ENCODE assay signal across 17 cellular contexts in the genomic region with DNA sequence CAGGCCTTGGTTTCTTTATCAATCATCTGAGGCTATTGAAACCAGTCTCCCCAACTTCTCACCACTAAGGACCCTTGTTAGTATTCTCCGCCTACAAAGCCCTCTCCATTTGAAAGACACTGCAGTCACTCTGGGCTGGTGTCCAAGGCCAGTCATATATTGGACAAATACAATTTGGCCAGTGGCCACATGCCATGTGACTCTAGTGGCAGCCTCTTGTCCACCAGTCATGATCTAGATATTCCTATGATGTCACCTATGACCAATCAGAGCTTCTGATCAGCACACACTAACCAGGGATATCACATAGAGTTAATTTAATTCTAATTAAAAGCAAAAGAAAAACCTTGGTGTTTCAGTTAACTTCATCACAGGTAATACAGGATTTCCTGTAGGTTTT.
A peak's percentile ranks its signal among the peaks of the same experiment; 100 is the strongest.
DNase-seq lines count a peak whose midpoint lies in the region; ATAC-seq and TF ChIP-seq lines count a peak whose summit lies in the region.
"Had no signal": no experiment of that assay in that cellular context is flagged by ENCODE, and none has a peak within 500 bp of the region (broad histone marks: within the 10 kb centered on the region; RNA-seq: fewer than 3 reads in every experiment).

No MANE protein-coding gene starts in this region.

- H2BK5ac ChIP-seq in mesenchymal stem cell (ENCODE audit: low read depth, low read length, poor library complexity, severe bottlenecking), result no peak overlapping the region

- no peak overlapping the region for H3K9ac ChIP-seq in mesenchymal stem cell (ENCODE audit: low read length)
- H3K9ac ChIP-seq: parathyroid adenoma had no signal

- H2BK12ac ChIP-seq in mesenchymal stem cell (ENCODE audit: low read length in 2 of 2), result no peak overlapping the region

- peaks cover 48% of the 10 kb centered on the region for H3K4me1 Mint-ChIP-seq in brain

- H2AFZ ChIP-seq in mesenchymal stem cell (ENCODE audit: low read depth, low read length), result no peak overlapping the region
- H2AFZ ChIP-seq: parathyroid adenoma had no signal

- H3K4me3 Mint-ChIP-seq in brain, result no peak overlapping the region

- no peak overlapping the region for H3K27ac ChIP-seq in mesenchymal stem cell (ENCODE audit: low read length, poor library complexity, severe bottlenecking)
- H3K27ac ChIP-seq: coronary artery, parathyroid adenoma, SJCRH30, vagina had no signal

- H3K14ac ChIP-seq in mesenchymal stem cell (ENCODE audit: low read length in 2 of 2), result no peak overlapping the region

- no peaks in the 10 kb centered on the region for H3K9me3 Mint-ChIP-seq in brain

- no peak overlapping the region for H3K4me3 ChIP-seq in mesenchymal stem cell (ENCODE audit: insufficient read depth in 1 of 2, low read depth in 1 of 2, low read length in 2 of 2)
- H3K4me3 ChIP-seq: coronary artery, SJCRH30, vagina had no signal

- H4K8ac ChIP-seq in mesenchymal stem cell (ENCODE audit: low read length), result no peak overlapping the region

- no peak for ATAC-seq in GM21447 (IDR thresholded peaks at IDR 0.05; ENCODE audit: unreplicated experiment)

- H3K4me1 ChIP-seq in mesenchymal stem cell (ENCODE audit: control insufficient read depth, insufficient read depth, low read depth, low read length), result peaks cover 2% of the 10 kb centered on the region
- H3K4me1 ChIP-seq: parathyroid adenoma, SJCRH30, vagina had no signal

- in situ Hi-C loops in Caki2 (cut with HindIII; ENCODE audit: low pct_unique_long_range_greater_than_20kb, low sequenced_read_pairs), result no loop called here

- no peak overlapping the region for H2AK5ac ChIP-seq in mesenchymal stem cell (ENCODE audit: low read length, severe bottlenecking)

- DNase-seq in Caki2 (ENCODE audit: low read depth) (peak; percentile 13), NCI-H2029 treated with DMSO at 0.1 percent for 48 hours (lab: John Stamatoyannopoulos, UW) (peak; percentile 84), mesenchymal stem cell (peak; percentile 6), NOMO-1 (lab: John Stamatoyannopoulos, UW; ENCODE audit: unreplicated experiment in 2 of 2) (no peak), SIG-M5 (lab: John Stamatoyannopoulos, UW) (no peak)
- no peak for DNase-seq in activated naive CD4-positive, alpha-beta T cell (lab: John Stamatoyannopoulos, UW)
- DNase-seq: activated naive CD4-positive, alpha-beta T cell treated with anti-CD3 and anti-CD28 coated beads, Interleukin-2, amount 50 U/mL, for 16 hours; AML-193; midbrain; NCI-H524 treated with DMSO at 0.1 percent for 48 hours; SJCRH30; stimulated activated CD8-positive, alpha-beta memory T cell treated with anti-CD3 and anti-CD28 coated beads, Interleukin-4, amount 100 ng/mL, for 48 hours had no signal

- no peaks in the 10 kb centered on the region for H3K9me3 ChIP-seq in mesenchymal stem cell (ENCODE audit: control insufficient read depth, low read length)
- H3K9me3 ChIP-seq: SJCRH30, vagina had no signal

- H3K18ac ChIP-seq in mesenchymal stem cell (ENCODE audit: low read depth in 1 of 2, low read length in 2 of 2), result no peak overlapping the region

- no peak overlapping the region for H3K4me2 ChIP-seq in mesenchymal stem cell (ENCODE audit: low read length, poor library complexity, severe bottlenecking)

- H3K4ac ChIP-seq in mesenchymal stem cell (ENCODE audit: low read depth in 1 of 2, low read length in 2 of 2), result no peak overlapping the region

- no peak overlapping the region for H3K23ac ChIP-seq in mesenchymal stem cell (ENCODE audit: low read length in 2 of 2)

- peak overlapping the region in 4 of 5 experiments; percentile 7 to 95 (median 88) for H3K27ac Mint-ChIP-seq in brain

- H3K36me3 Mint-ChIP-seq in brain, result no peaks in the 10 kb centered on the region

- no peaks in the 10 kb centered on the region for H3K36me3 ChIP-seq in mesenchymal stem cell (ENCODE audit: control insufficient read depth in 1 of 2, insufficient read depth in 2 of 2, low read depth in 1 of 2, low read length in 2 of 2)
- H3K36me3 ChIP-seq: SJCRH30, vagina had no signal

- H2BK120ac ChIP-seq in mesenchymal stem cell (ENCODE audit: low read depth, low read length), result no peak overlapping the region

- H3K79me1 ChIP-seq in mesenchymal stem cell (replicated peaks; ENCODE audit: low read length, poor library complexity, severe bottlenecking), result no peaks in the 10 kb centered on the region

- H3K27me3 Mint-ChIP-seq in brain, result peaks cover 3% of the 10 kb centered on the region

- no peak for TF ChIP-seq CTCF in brain (conservative IDR thresholded peaks at IDR 0.05)

- H3K27me3 ChIP-seq in mesenchymal stem cell (ENCODE audit: control insufficient read depth in 1 of 2, insufficient read depth in 1 of 2, low read length in 2 of 2), result peaks cover 10 to 12% of the 10 kb centered on the region in 2 experiments
- H3K27me3 ChIP-seq: SJCRH30, vagina had no signal

- H4K91ac ChIP-seq in mesenchymal stem cell (ENCODE audit: low read length), result no peak overlapping the region

- WGBS in mesenchymal stem cell, result 100% methylated on average over 1 of the region's 1 CpG

- H2BK15ac ChIP-seq in mesenchymal stem cell (ENCODE audit: low read depth, poor library complexity, severe bottlenecking), result no peak overlapping the region

Comparison
In these comparisons a context has a peak if more than half of its experiments do, and no peak if none do; other contexts are left out.
1. DNase-seq: peak in Caki2 (single experiment), NCI-H2029 treated with DMSO at 0.1 percent for 48 hours (single experiment) and mesenchymal stem cell (single experiment); none in NOMO-1 (0 of 2), activated naive CD4-positive, alpha-beta T cell (0 of 4) and SIG-M5 (single experiment).